In genomic region chr10:90407116-90407515, GRCh38 we compare ENCODE assay signal across 19 cellular contexts.
DNase-seq lines count a peak whose midpoint lies in the region; ATAC-seq, FAIRE-seq and TF ChIP-seq lines count a peak whose summit lies in the region.
"Had no signal": no experiment of that assay in that cellular context is flagged by ENCODE, and none has a peak within 500 bp of the region (broad histone marks: within the 10 kb centered on the region; RNA-seq: fewer than 3 reads in every experiment).

No MANE protein-coding gene starts in this region.

- H3K9ac ChIP-seq in mesendoderm (ENCODE audit: low read length), result no peak overlapping the region

- no peak overlapping the region for H2AK5ac ChIP-seq in mesendoderm (ENCODE audit: low read length)

- H3K27me3 ChIP-seq in bronchial epithelial cell (ENCODE audit: control insufficient read depth, insufficient read depth, low read length), result no peaks in the 10 kb centered on the region
- H3K27me3 ChIP-seq in mesendoderm (ENCODE audit: insufficient read depth, low read length, poor library complexity), result no peaks in the 10 kb centered on the region
- no peaks in the 10 kb centered on the region for H3K27me3 ChIP-seq in psoas muscle (ENCODE audit: insufficient read depth in 3 of 3, low read length in 2 of 3)
- no peaks in the 10 kb centered on the region for H3K27me3 ChIP-seq in ascending aorta
- H3K27me3 ChIP-seq: gastrocnemius medialis, spleen had no signal

- no peak overlapping the region for H3K23ac ChIP-seq in mesendoderm (ENCODE audit: low read length)

- TF ChIP-seq CTCF in LNCaP clone FGC (IDR thresholded peaks at IDR 0.05; ENCODE audit: control insufficient read depth, extremely low read depth, insufficient read depth) (no peak), bronchial epithelial cell (IDR thresholded peaks at IDR 0.05; ENCODE audit: insufficient read depth, low read length, severe bottlenecking) (no peak), psoas muscle (IDR thresholded peaks at IDR 0.05) (no peak), ascending aorta (IDR thresholded peaks at IDR 0.05) (no peak)

- DNase-seq in AG08396 (ENCODE audit: low spot score) (peak; percentile 10), LNCaP clone FGC (ENCODE audit: low read depth) (peak; percentile 26), bronchial epithelial cell (ENCODE audit: low read depth) (peak; percentile 69), mesendoderm (peak; percentile 69), NCI-H1694 treated with DMSO at 0.1 percent for 48 hours (lab: John Stamatoyannopoulos, UW) (no peak), psoas muscle (no peak), ascending aorta (ENCODE audit: low spot score in 2 of 2) (no peak), NCI-H226 (no peak)
- DNase-seq: activated CD4-positive, alpha-beta T cell treated with anti-CD3 and anti-CD28 coated beads, Interleukin-2, amount 50 U/mL, for 1 hour; activated T-cell treated with anti-CD3 and anti-CD28 coated beads, Interleukin-2, amount 50 U/mL, for 1 hour; effector CD8-positive, alpha-beta T cell; gastrocnemius medialis; naive B cell; NCI-H446 treated with DMSO at 0.1 percent for 48 hours; posterior cingulate gyrus; spleen; stimulated activated naive CD4-positive, alpha-beta T cell had no signal

- no peak overlapping the region for H3K4me3 ChIP-seq in LNCaP clone FGC (ENCODE audit: low read depth, low read length)
- H3K4me3 ChIP-seq in bronchial epithelial cell (ENCODE audit: low read depth, low read length), result no peak overlapping the region
- H3K4me3 ChIP-seq in mesendoderm (ENCODE audit: low read length), result no peak overlapping the region
- no peak overlapping the region for H3K4me3 ChIP-seq in psoas muscle
- no peak overlapping the region for H3K4me3 ChIP-seq in ascending aorta
- H3K4me3 ChIP-seq: gastrocnemius medialis, spleen had no signal

- H2BK15ac ChIP-seq in mesendoderm (replicated peaks; ENCODE audit: low read depth), result no peak overlapping the region

- no peaks in the 10 kb centered on the region for H3K79me2 ChIP-seq in mesendoderm (ENCODE audit: control insufficient read depth, insufficient read depth, low read length)

- H3K4ac ChIP-seq in mesendoderm (ENCODE audit: low read depth, low read length), result no peak overlapping the region

- no peak overlapping the region for H4K5ac ChIP-seq in mesendoderm (ENCODE audit: low read length)

- H3K9me3 ChIP-seq in psoas muscle (peaks cover 4% of the 10 kb centered on the region), ascending aorta (peaks cover 0 to 19% of the 10 kb centered on the region in 2 donors)
- H3K9me3 ChIP-seq: gastrocnemius medialis had no signal

- no peak overlapping the region for H3K4me2 ChIP-seq in mesendoderm (ENCODE audit: low read length)

- peak overlapping the region; percentile 45 for H2BK120ac ChIP-seq in mesendoderm (ENCODE audit: low read depth, low read length)

- H3K4me1 ChIP-seq in mesendoderm (ENCODE audit: control insufficient read depth, low read depth, low read length) (no peaks in the 10 kb centered on the region), psoas muscle (no peaks in the 10 kb centered on the region), ascending aorta (no peaks in the 10 kb centered on the region)
- H3K4me1 ChIP-seq: gastrocnemius medialis, spleen had no signal

- intact Hi-C loops in psoas muscle (cut with DNase I), result no loop called here
- intact Hi-C loops in ascending aorta (cut with DNase I), result no loop called here

- no peak overlapping the region for H3K27ac ChIP-seq in mesendoderm (ENCODE audit: low read depth, low read length)
- H3K27ac ChIP-seq in psoas muscle, result no peak overlapping the region
- no peak overlapping the region for H3K27ac ChIP-seq in ascending aorta
- H3K27ac ChIP-seq: gastrocnemius medialis, spleen had no signal

- ATAC-seq in psoas muscle, result no peak
- ATAC-seq: gastrocnemius medialis had no signal

- no peaks in the 10 kb centered on the region for H3K79me1 ChIP-seq in mesendoderm (ENCODE audit: low read length)

- no peak for FAIRE-seq in bronchial epithelial cell (lab: Jason Lieb, UNC)
- FAIRE-seq: GM12891, TTC549 had no signal

- no CpG with 5 or more reads among the region's 3 CpGs for WGBS in mesendoderm (ENCODE audit: extremely low coverage, insufficient coverage, low lambda C conversion rate)
- 67 to 73% (median 68%) methylated on average over 3 of the region's 3 CpGs for WGBS in psoas muscle, 3 donors

- no peak overlapping the region for H3K18ac ChIP-seq in mesendoderm (ENCODE audit: low read length)

- H3K36me3 ChIP-seq in bronchial epithelial cell (ENCODE audit: control insufficient read depth, insufficient read depth, low read length) (no peaks in the 10 kb centered on the region), mesendoderm (ENCODE audit: control insufficient read depth, insufficient read depth, low read length) (no peaks in the 10 kb centered on the region), psoas muscle (ENCODE audit: insufficient read depth in 1 of 2, low read depth in 1 of 2) (no peaks in the 10 kb centered on the region), ascending aorta (no peaks in the 10 kb centered on the region)
- H3K36me3 ChIP-seq: gastrocnemius medialis, spleen had no signal

- H3K56ac ChIP-seq in mesendoderm (ENCODE audit: low read length), result no peak overlapping the region

- H2BK5ac ChIP-seq in mesendoderm (ENCODE audit: low read length), result no peak overlapping the region

- no peak overlapping the region for H4K8ac ChIP-seq in mesendoderm (ENCODE audit: low read depth, low read length)

Comparison
In these comparisons a context has a peak if more than half of its experiments do, and no peak if none do; other contexts are left out.
1. DNase-seq: peak in AG08396 (single experiment), LNCaP clone FGC (single experiment), bronchial epithelial cell (single experiment) and mesendoderm (single experiment); none in NCI-H1694 treated with DMSO at 0.1 percent for 48 hours (single experiment), psoas muscle (0 of 2), ascending aorta (0 of 2) and NCI-H226 (single experiment).